ENCODE assay signal across 27 cellular contexts in genomic region chr2:151534001-151534400, GRCh38.
"Had no signal": no experiment of that assay in that cellular context is flagged by ENCODE, and none has a peak within 500 bp of the region (broad histone marks: within the 10 kb centered on the region; RNA-seq: fewer than 3 reads in every experiment).

No MANE protein-coding gene starts in this region.

- H3K27ac Mint-ChIP-seq: dendritic cell treated with granulocyte-macrophage colony-stimulating factor and Interleukin-4, amounts not matched to agents 40 ng/mL and 50 ng/mL, for 4 days; effector memory CD8-positive, alpha-beta T cell; endodermal cell; mesothelial cell of epicardium; naive B cell had no signal

- ATAC-seq: effector memory CD8-positive, alpha-beta T cell; esophagus mucosa; heart right ventricle; left cardiac atrium; left lung; left ventricle myocardium superior; lower lobe of right lung; mucosa of descending colon had no signal

- H3K4me3 Mint-ChIP-seq: dendritic cell treated with granulocyte-macrophage colony-stimulating factor and Interleukin-4, amounts not matched to agents 40 ng/mL and 50 ng/mL, for 4 days; effector memory CD8-positive, alpha-beta T cell; endodermal cell; mesothelial cell of epicardium; naive B cell had no signal

- FAIRE-seq: endometrium, islet of Langerhans, keratinocyte had no signal

- H3K27me3 Mint-ChIP-seq: dendritic cell treated with granulocyte-macrophage colony-stimulating factor and Interleukin-4, amounts not matched to agents 40 ng/mL and 50 ng/mL, for 4 days; effector memory CD8-positive, alpha-beta T cell; naive B cell had no signal

- H3K9me3 Mint-ChIP-seq: dendritic cell treated with granulocyte-macrophage colony-stimulating factor and Interleukin-4, amounts not matched to agents 40 ng/mL and 50 ng/mL, for 4 days; effector memory CD8-positive, alpha-beta T cell; endodermal cell; mesothelial cell of epicardium; naive B cell had no signal

- H3K36me3 Mint-ChIP-seq: mesothelial cell of epicardium, naive B cell had no signal

- H3K4me1 Mint-ChIP-seq: endodermal cell, mesothelial cell of epicardium had no signal

- DNase-seq: colonic mucosa; cortex of kidney; effector CD8-positive, alpha-beta T cell; effector memory CD8-positive, alpha-beta T cell; endodermal cell; erythroblast; esophagus squamous epithelium; foreskin fibroblast; foreskin melanocyte; gastrocnemius medialis; glutamatergic neuron; head of caudate nucleus; heart right ventricle; hippocampal formation; left cardiac atrium; left lung; left ventricle myocardium superior; lower lobe of right lung; mesenchymal stem cell; mucosa of descending colon; naive B cell had no signal
